ENCODE assay signal across 8 cellular contexts in the genomic region with DNA sequence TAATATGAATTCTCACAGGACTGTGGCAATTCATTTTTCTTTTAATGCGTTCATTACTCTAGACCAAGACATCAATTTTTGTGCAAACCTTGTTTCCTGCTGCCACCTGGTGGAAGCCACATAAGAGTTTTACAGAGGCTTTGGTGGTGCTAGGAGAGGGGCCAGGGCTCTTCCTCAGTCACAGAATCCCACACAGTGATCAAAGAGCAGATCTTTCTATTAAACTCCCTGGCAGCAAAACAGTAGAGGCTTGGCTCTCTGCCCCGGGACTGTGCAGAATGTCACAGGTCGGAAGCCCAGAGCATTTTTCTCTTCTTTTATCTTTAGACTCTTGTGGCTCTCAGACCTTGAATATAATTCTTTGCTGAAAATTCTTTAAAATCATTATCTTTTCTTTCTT.
DNase-seq lines count a peak whose midpoint lies in the region; ATAC-seq and TF ChIP-seq lines count a peak whose summit lies in the region.

No MANE protein-coding gene starts in this region.

- no peak for TF ChIP-seq EP300 in transverse colon (IDR thresholded peaks at IDR 0.05; ENCODE audit: low read depth)

- peak; percentile 16 for DNase-seq in stimulated activated CD4-positive, alpha-beta T cell treated with anti-CD3 and anti-CD28 coated beads, Interleukin-1b, Interleukin-23, amount 100 ng/mL, for 48 hours
- DNase-seq in stimulated activated CD4-positive, alpha-beta T cell treated with anti-CD3 and anti-CD28 coated beads, Interleukin-4, amount 100 ng/mL, for 24 hours = no peak
- DNase-seq in NCI-H526 (lab: John Stamatoyannopoulos, UW) (peak; percentile 30 to 76), kidney epithelial cell (ENCODE audit: low read depth) (no peak), transverse colon (peak; percentile 46), GDM1 (lab: John Stamatoyannopoulos, UW) (no peak)

- H3K27me3 ChIP-seq in kidney epithelial cell (ENCODE audit: control insufficient read depth, insufficient read depth, low read length) (no peaks in the 10 kb centered on the region), transverse colon (no peaks in the 10 kb centered on the region)

- H3K36me3 ChIP-seq in kidney epithelial cell (ENCODE audit: control insufficient read depth, insufficient read depth, low read length) (no peaks in the 10 kb centered on the region), transverse colon (no peaks in the 10 kb centered on the region)

- H3K9me3 ChIP-seq in transverse colon = no peaks in the 10 kb centered on the region

- ATAC-seq in HG03439 (IDR thresholded peaks at IDR 0.05; ENCODE audit: unreplicated experiment) = peak; percentile 70

- TF ChIP-seq CTCF in brain (conservative IDR thresholded peaks at IDR 0.05) (peak; percentile 95), kidney epithelial cell (IDR thresholded peaks at IDR 0.05; ENCODE audit: insufficient read depth, low read length, poor library complexity, severe bottlenecking) (peak; percentile 79), transverse colon (IDR thresholded peaks at IDR 0.05) (peak; percentile 38 to 52 (median 47))

- H3K4me1 ChIP-seq in transverse colon = no peaks in the 10 kb centered on the region

- H3K4me3 Mint-ChIP-seq in brain = no peak overlapping the region

- peak overlapping the region in 3 of 5 experiments; percentile 12 to 73 (median 22) for H3K27ac Mint-ChIP-seq in brain

- no peak for TF ChIP-seq POLR2A in transverse colon (IDR thresholded peaks at IDR 0.05)

- H3K27ac ChIP-seq in transverse colon = no peak overlapping the region

- peaks cover 5 to 32% (median 24%) of the 10 kb centered on the region in 5 experiments for H3K9me3 Mint-ChIP-seq in brain

- intact Hi-C loops in transverse colon (cut with DNase I; ENCODE audit: low total_unique reads) = no loop called here

- peaks cover 3% of the 10 kb centered on the region for H3K27me3 Mint-ChIP-seq in brain

- in situ Hi-C loops in transverse colon (cut with MboI; ENCODE audit: low pct_ligation_motif_present in 1 of 4, low pct_unique_long_range_greater_than_20kb in 1 of 4, low sequenced_read_pairs in 3 of 4) = loop anchor here (10.0 to 25.0 kb wide), 5 partner anchors 539 to 847 kb away; no protein-coding TSS in a partner anchor

- WGBS in transverse colon (ENCODE audit: low coverage in 1 of 2), 2 donors = 0 to 11% methylated on average over 2 to 3 of the region's 3 CpGs

- H3K4me3 ChIP-seq in kidney epithelial cell (ENCODE audit: low read depth, low read length) (no peak overlapping the region), transverse colon (no peak overlapping the region)

- H3K4me1 Mint-ChIP-seq in brain = peaks cover 19% of the 10 kb centered on the region

- peaks cover 17% of the 10 kb centered on the region for H3K36me3 Mint-ChIP-seq in brain

Comparison
In these comparisons a context has a peak if more than half of its experiments do, and no peak if none do; other contexts are left out.
1. DNase-seq: peak in stimulated activated CD4-positive, alpha-beta T cell treated with anti-CD3 and anti-CD28 coated beads, Interleukin-1b, Interleukin-23, amount 100 ng/mL, for 48 hours (single experiment), NCI-H526 (2 of 2) and transverse colon (single experiment); none in stimulated activated CD4-positive, alpha-beta T cell treated with anti-CD3 and anti-CD28 coated beads, Interleukin-4, amount 100 ng/mL, for 24 hours (single experiment), kidney epithelial cell (single experiment) and GDM1 (single experiment).
2. Peak in every context shown above with its lines, with median percentiles within 50 percentile points of each other: CTCF ChIP-seq.